1 cellular context compared by ENCODE assay signal in the genomic region with DNA sequence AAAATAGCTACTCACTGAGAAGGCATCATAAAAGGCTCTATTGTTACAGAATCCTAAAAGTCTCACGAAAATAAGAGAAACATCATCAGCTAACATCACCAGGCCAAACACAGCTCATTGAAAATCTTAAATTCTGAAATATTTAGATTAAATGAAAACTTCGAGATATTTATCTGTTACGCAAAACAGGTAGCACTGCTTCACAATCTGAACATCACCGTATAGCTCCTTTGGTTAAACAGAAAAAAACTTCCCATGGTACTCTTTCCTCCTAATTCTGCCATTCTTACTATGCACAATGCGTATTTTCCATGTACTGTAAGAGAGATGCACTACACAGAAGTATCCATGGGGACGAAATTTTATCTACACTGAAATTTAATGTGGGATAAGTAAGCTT.
TF ChIP-seq lines count a peak whose summit lies in the region.

No MANE protein-coding gene starts in this region.

TF ChIP-seq in HCT116, 20 proteins besides CTCF, POLR2A, EP300 and RAD21 (continued from another document):
- TF ChIP-seq EZH2phosphoT487 (IDR thresholded peaks at IDR 0.05; ENCODE audit: borderline replicate concordance): no peak
- TF ChIP-seq FOSL1 (IDR thresholded peaks at IDR 0.05; ENCODE audit: low read depth): no peak
- TF ChIP-seq SIN3A (IDR thresholded peaks at IDR 0.05; ENCODE audit: low read depth): no peak
- TF ChIP-seq, protein P1, sequence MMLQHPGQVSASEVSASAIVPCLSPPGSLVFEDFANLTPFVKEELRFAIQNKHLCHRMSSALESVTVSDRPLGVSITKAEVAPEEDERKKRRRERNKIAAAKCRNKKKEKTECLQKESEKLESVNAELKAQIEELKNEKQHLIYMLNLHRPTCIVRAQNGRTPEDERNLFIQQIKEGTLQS (IDR thresholded peaks at IDR 0.05): no peak
